10 cellular contexts compared by ENCODE assay signal in the genomic region with DNA sequence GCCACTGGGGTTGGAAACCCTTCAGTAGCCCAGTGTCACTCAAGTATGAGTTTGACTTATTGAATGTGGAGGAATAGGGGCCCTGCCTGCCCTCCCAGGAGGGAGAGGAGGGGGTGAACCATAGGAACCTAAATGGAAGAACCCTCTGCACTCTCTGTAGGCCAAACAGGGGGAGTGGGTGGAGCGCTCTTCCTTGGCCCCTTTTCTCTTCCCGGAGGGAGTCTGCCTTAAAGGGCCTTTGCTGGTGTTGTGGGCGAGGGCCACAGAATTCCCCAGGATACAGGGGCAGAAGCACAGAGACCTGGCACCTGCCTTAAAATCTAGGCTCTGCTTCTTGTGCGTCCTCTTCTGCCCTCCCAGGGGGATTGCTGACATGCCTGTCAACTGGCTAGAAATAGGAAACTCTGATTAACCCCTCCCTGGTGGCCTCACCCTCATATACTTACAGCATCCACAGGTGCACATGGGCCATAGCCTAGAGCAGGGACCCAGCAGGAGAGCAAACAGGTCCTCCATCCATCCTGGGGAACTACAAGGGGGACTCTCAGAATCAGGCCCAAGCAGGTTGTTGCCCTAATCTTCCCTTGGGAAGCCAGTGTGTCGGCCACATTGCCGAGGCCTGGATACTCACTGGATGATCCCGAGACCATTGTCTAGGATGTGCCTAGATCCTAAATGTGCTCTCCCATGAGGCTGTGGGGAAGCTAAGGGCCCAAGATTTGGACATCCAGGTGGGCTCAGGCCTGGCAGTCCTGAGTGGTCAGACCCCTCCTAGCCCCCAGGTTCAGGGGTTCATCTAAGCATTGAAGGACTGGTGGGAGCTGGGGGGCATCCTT. TPM values are rescaled to one million over a fixed set of nuclear protein-coding genes. Genes with fewer than 3 reads are reported as not detected.
DNase-seq lines count a peak whose midpoint lies in the region; ATAC-seq, FAIRE-seq and TF ChIP-seq lines count a peak whose summit lies in the region.
"Had no signal": no experiment of that assay in that cellular context is flagged by ENCODE, and none has a peak within 500 bp of the region (broad histone marks: within the 10 kb centered on the region; RNA-seq: fewer than 3 reads in every experiment).

No MANE protein-coding gene starts in this region.

- peaks cover 91% of the 10 kb centered on the region for H3K79me2 ChIP-seq in GM12878 (ENCODE audit: control insufficient read depth, insufficient read depth, low read length)
- peaks cover 84% of the 10 kb centered on the region for H3K79me2 ChIP-seq in HepG2 (ENCODE audit: insufficient read depth, low read length)

- no peak for TF ChIP-seq EP300 in GM12878 (IDR thresholded peaks at IDR 0.05; ENCODE audit: borderline replicate concordance in 1 of 2, control insufficient read depth in 1 of 2, low read depth in 2 of 2, low read length in 2 of 2)
- TF ChIP-seq EP300 in HepG2 (IDR thresholded peaks at IDR 0.05; ENCODE audit: low read depth in 2 of 2, low read length in 2 of 2) = no peak
- no peak for TF ChIP-seq EP300 in HepG2 (CRISPR knock-in tag; IDR thresholded peaks at IDR 0.05; ENCODE audit: borderline replicate concordance)
- TF ChIP-seq EP300 in suprapubic skin (IDR thresholded peaks at IDR 0.05) = no peak

- H2AFZ ChIP-seq in GM12878 (ENCODE audit: control insufficient read depth, low read depth, low read length) (no peak overlapping the region), HepG2 (ENCODE audit: low read length) (no peak overlapping the region)

- no peak for DNase-seq in T-helper 1 cell
- no peak for DNase-seq in GM12878 (ENCODE audit: low read depth, low spot score)
- DNase-seq in HepG2 (ENCODE audit: low spot score) = no peak
- no peak for DNase-seq in suprapubic skin (ENCODE audit: low spot score in 2 of 2)
- DNase-seq in activated effector memory CD4-positive, alpha-beta T cell treated with Interleukin-2 at 50 U/mL for 16 hours = no peak
- no peak for DNase-seq in urothelium cell line (ENCODE audit: low spot score)
- DNase-seq: 8988T had no signal

- H3K27me3 ChIP-seq in GM12878 (replicated peaks in 1 of 2; ENCODE audit: control insufficient read depth in 2 of 2, insufficient read depth in 2 of 2, low read length in 1 of 2) (no peaks in the 10 kb centered on the region), HepG2 (ENCODE audit: control insufficient read depth in 1 of 2, insufficient read depth in 2 of 2, low read length in 2 of 2) (no peaks in the 10 kb centered on the region), suprapubic skin (no peaks in the 10 kb centered on the region)

- H3K36me3 ChIP-seq in GM12878 (ENCODE audit: control insufficient read depth in 2 of 2, insufficient read depth in 2 of 2, low read length in 1 of 2) = no peaks in the 10 kb centered on the region
- peaks cover 26 to 45% of the 10 kb centered on the region in 2 experiments; a peak in 4 of 5 replicates for H3K36me3 ChIP-seq in HepG2 (replicated peaks in 1 of 2; ENCODE audit: control insufficient read depth in 1 of 2, insufficient read depth in 2 of 2, low read length in 2 of 2)
- peaks cover 14% of the 10 kb centered on the region for H3K36me3 ChIP-seq in suprapubic skin

- H3K36me3 Mint-ChIP-seq in T-helper 1 cell treated with Interleukin-12 subunit alpha and Interleukin-12 subunit beta and Interleukin-4 antibody, amounts not matched to agents 30 μg/mL and 1 μg/mL, for 36 hours (ENCODE audit: low read depth) = peaks cover 23% of the 10 kb centered on the region

- H3K4me1 ChIP-seq in GM12878 (ENCODE audit: control insufficient read depth, insufficient read depth, low read length) (peaks cover 54% of the 10 kb centered on the region), HepG2 (ENCODE audit: insufficient read depth, low read length) (peaks cover 44% of the 10 kb centered on the region), suprapubic skin (peaks cover 71% of the 10 kb centered on the region)

- H3K27ac ChIP-seq in GM12878 (ENCODE audit: control insufficient read depth, insufficient read depth) (peak overlapping the region; percentile 96), HepG2 (ENCODE audit: extremely low read length, insufficient read depth, low read length) (no peak overlapping the region), suprapubic skin (peak overlapping the region; percentile 99)

- H4K20me1 ChIP-seq in GM12878 (ENCODE audit: control insufficient read depth, insufficient read depth) (no peaks in the 10 kb centered on the region), HepG2 (ENCODE audit: insufficient read depth, low read length) (peaks cover 69% of the 10 kb centered on the region)

- TF ChIP-seq CTCF in GM12878 (IDR thresholded peaks at IDR 0.05 in 2 of 3, conservative IDR thresholded peaks at IDR 0.05 in 1 of 3; ENCODE audit: control insufficient read depth in 2 of 3, extremely low read depth in 1 of 3, insufficient read depth in 1 of 3, low read depth in 3 of 3, low read length in 3 of 3) (no peak), HepG2 (CRISPR knock-in tag; IDR thresholded peaks at IDR 0.05) (no peak), suprapubic skin (IDR thresholded peaks at IDR 0.05) (no peak)

- TF ChIP-seq RAD21 in GM12878 (IDR thresholded peaks at IDR 0.05; ENCODE audit: insufficient read depth, low read depth, low read length) (no peak), HepG2 (CRISPR knock-in tag; IDR thresholded peaks at IDR 0.05) (no peak)

- peak overlapping the region; percentile 99 for H3K9ac ChIP-seq in GM12878 (ENCODE audit: control insufficient read depth, insufficient read depth, low read length)
- peak overlapping the region; percentile 90; the same call in 1 of the 2 replicates for H3K9ac ChIP-seq in HepG2 (ENCODE audit: insufficient read depth, low read depth, low read length)

- FAIRE-seq in GM12878 (lab: Jason Lieb, UNC) (no peak), HepG2 (lab: Jason Lieb, UNC) (no peak), urothelium cell line (lab: Jason Lieb, UNC) (no peak)
- FAIRE-seq: islet of Langerhans had no signal

- SMC1A ChIA-PET in GM12878 (lab: Charles Lee; ENCODE audit: uncharacterized antibody, unreplicated experiment) = interaction anchor here (3.8 to 9.3 kb wide), 2 partner anchors 12 to 28 kb away, joined by 27 to 103 read pairs; no protein-coding TSS in a partner anchor

- CTCF ChIA-PET in GM12878 (lab: Yijun Ruan, JAX) (interaction anchor here (13.5 kb wide), 1 partner anchor 29 kb away, joined by 128 read pairs; no protein-coding TSS in a partner anchor), HepG2 (lab: Yijun Ruan, JAX; ENCODE audit: low intra/inter-chr PET ratio, low total read pairs) (no interaction called here)

- H3K4me3 Mint-ChIP-seq in T-helper 1 cell treated with Interleukin-12 subunit alpha and Interleukin-12 subunit beta and Interleukin-4 antibody, amounts not matched to agents 30 μg/mL and 1 μg/mL, for 36 hours = peak overlapping the region; percentile 95

- H3K9me3 ChIP-seq in GM12878 (replicated peaks; ENCODE audit: control insufficient read depth, insufficient read depth, low read length) = no peaks in the 10 kb centered on the region
- no peaks in the 10 kb centered on the region for H3K9me3 ChIP-seq in HepG2 (ENCODE audit: low read length)
- no peaks in the 10 kb centered on the region for H3K9me3 ChIP-seq in suprapubic skin

- POLR2A ChIA-PET in GM12878 (lab: Charles Lee) (interaction anchor here (0.6 to 14.1 kb wide), 5 partner anchors 8 to 66 kb away, joined by 3 to 151 read pairs (median 36); partner anchors contain the start of genes ARL3 and SFXN2), HepG2 (lab: Yijun Ruan, JAX) (interaction anchor here (1.0 to 4.1 kb wide), 3 partner anchors 12 to 18 kb away, joined by 3 to 86 read pairs (median 72); no protein-coding TSS in a partner anchor)

- 32% methylated on average over 7 of the region's 7 CpGs for WGBS in GM12878 (ENCODE audit: insufficient coverage, insufficient replicate concordance, low lambda C conversion rate, missing lambda C conversion rate)
- 85% methylated on average over 4 of the region's 7 CpGs for WGBS in HepG2 (ENCODE audit: low lambda C conversion rate)
- WGBS in suprapubic skin = 29% methylated on average over 6 of the region's 7 CpGs

- H3K27ac Mint-ChIP-seq in T-helper 1 cell treated with Interleukin-12 subunit alpha and Interleukin-12 subunit beta and Interleukin-4 antibody, amounts not matched to agents 30 μg/mL and 1 μg/mL, for 36 hours = peak overlapping the region; percentile 98

- RAD21 ChIA-PET in GM12878 (lab: Charles Lee; ENCODE audit: unreplicated experiment) = interaction anchor here (1.6 to 5.0 kb wide), 5 partner anchors 13 to 64 kb away, joined by 6 to 59 read pairs (median 35); partner anchors contain the start of genes ARL3 and SFXN2

- no peaks in the 10 kb centered on the region for H3K9me3 Mint-ChIP-seq in T-helper 1 cell treated with Interleukin-12 subunit alpha and Interleukin-12 subunit beta and Interleukin-4 antibody, amounts not matched to agents 30 μg/mL and 1 μg/mL, for 36 hours

- TF ChIP-seq POLR2A in GM12878 (IDR thresholded peaks at IDR 0.05; ENCODE audit: low read depth, low read length) (no peak; the same call in 1 of the 2 replicates), HepG2 (IDR thresholded peaks at IDR 0.05; ENCODE audit: insufficient read depth in 1 of 2, low read depth in 2 of 2, low read length in 2 of 2) (no peak), suprapubic skin (IDR thresholded peaks at IDR 0.05) (no peak)

- H3K27me3 Mint-ChIP-seq in T-helper 1 cell treated with Interleukin-12 subunit alpha and Interleukin-12 subunit beta and Interleukin-4 antibody, amounts not matched to agents 30 μg/mL and 1 μg/mL, for 36 hours (ENCODE audit: low read depth) = no peaks in the 10 kb centered on the region

- H3K4me1 Mint-ChIP-seq in T-helper 1 cell treated with Interleukin-12 subunit alpha and Interleukin-12 subunit beta and Interleukin-4 antibody, amounts not matched to agents 30 μg/mL and 1 μg/mL, for 36 hours (ENCODE audit: low read depth) = peaks cover 49% of the 10 kb centered on the region

- peak overlapping the region; percentile 98 for H3K4me2 ChIP-seq in GM12878 (ENCODE audit: control insufficient read depth, insufficient read depth)
- H3K4me2 ChIP-seq in HepG2 (ENCODE audit: low read depth, low read length) = peak overlapping the region; percentile 90

- in situ Hi-C loops in GM12878 (cut with MboI) = no loop called here
- in situ Hi-C loops in HepG2 (cut with HindIII; ENCODE audit: extremely low pct_ligation_motif_present, low pct_unique_long_range_greater_than_20kb) = no loop called here

- H3K4me3 ChIP-seq in GM12878 = peak overlapping the region; percentile 93
- H3K4me3 ChIP-seq in HepG2 (replicated peaks in 1 of 3; ENCODE audit: insufficient read depth in 1 of 3, low read depth in 2 of 3, low read length in 3 of 3) = peak overlapping the region; percentile 69 to 85 (median 82)
- H3K4me3 ChIP-seq in suprapubic skin = peak overlapping the region; percentile 73

- BruUV-seq in GM12878 (replicated peaks; lab: Mats Ljungman, UMichigan) (no TSS peak), HepG2 (replicated peaks; lab: Mats Ljungman, UMichigan) (no TSS peak)

- ATAC-seq in GM12878 (no peak), HepG2 (no peak), GM21515 (IDR thresholded peaks at IDR 0.05; ENCODE audit: unreplicated experiment) (no peak)

- intact Hi-C loops in GM12878 (cut with micrococcal nuclease; ENCODE audit: unreplicated experiment) (loop anchor here (2.0 to 10.0 kb wide), 3 partner anchors 65 to 547 kb away; partner anchors contain the start of genes NFKB2 and NT5C2), HepG2 (cut with micrococcal nuclease; ENCODE audit: unreplicated experiment) (loop anchor here (5.0 kb wide), 1 partner anchor 145 kb away; the partner anchor contains the start of genes ACTR1A and SUFU)

RNA-seq across cellular contexts. Expression of gene TRIM8, which starts 3.4 kb away (rescaled TPM):
- total RNA-seq in GM12878 (2013; cell fraction: nucleolus; rRNA removed) = 58.5 and 70.9 TPM in 2 replicates
- 18.7 and 19.0 TPM in 2 replicates for total RNA-seq in GM12878 (2014; rRNA removed)
- 13.5 and 15.9 TPM in 2 replicates for total RNA-seq in GM12878 (2014; rRNA removed; fragmentation: Illumina TruSeq; extraction: Trizol)
- 44.2 and 53.2 TPM in 2 replicates for total RNA-seq in GM12878 (2021)
- polyA plus RNA-seq in GM12878 (2011; ENCODE audit: low read depth) = 17.0 TPM
- 16.6 and 26.9 TPM in 2 replicates for polyA plus RNA-seq in GM12878 (2011; rRNA removed)
- polyA plus RNA-seq in GM12878 (2011; cell fraction: cytosol; rRNA removed) = 27.7 and 28.2 TPM in 2 replicates
- polyA plus RNA-seq in GM12878 (2011; cell fraction: nucleus; rRNA removed) = 52.8 and 58.6 TPM in 2 replicates
- polyA plus RNA-seq in GM12878 (2012) = 33.3 and 66.7 TPM in 2 replicates
- 9.9 and 22.4 TPM in 2 replicates for polyA plus RNA-seq in GM12878 (2014; fragmentation: Illumina TruSeq; extraction: Trizol)
- 1 to 10 TPM; 7.9 to 9.5 TPM for polyA plus RNA-seq in GM12878 (2014; fragmentation: Nextera tagmentation; extraction: Ambion mirVana)
- 33.5 and 37.5 TPM in 2 replicates for polyA plus RNA-seq in GM12878 (2014; rRNA removed)
- polyA plus RNA-seq in GM12878 (2016; fragmentation: Nextera tagmentation; extraction: Ambion mirVana) = 10 to 100 TPM; 27.3 to 27.6 TPM
- 15.7 and 25.1 TPM in 2 replicates for polyA minus RNA-seq in GM12878 (2011; rRNA and poly(A)+ RNA removed)
- polyA minus RNA-seq in GM12878 (2011; cell fraction: cytosol; rRNA and poly(A)+ RNA removed) = 13.5 and 20.3 TPM in 2 replicates
- polyA minus RNA-seq in GM12878 (2011; cell fraction: nucleus; rRNA and poly(A)+ RNA removed) = 18.7 and 35.3 TPM in 2 replicates
- total RNA-seq in HepG2 (2016; rRNA removed; fragmentation: Illumina TruSeq; extraction: Trizol) = 38.9 and 39.8 TPM in 2 replicates
- 13.4 and 13.6 TPM in 2 replicates for total RNA-seq in HepG2 (2016; cell fraction: cytosol; rRNA removed; fragmentation: Illumina TruSeq; extraction: Trizol; ENCODE audit: low read depth)
- 33.2 and 39.7 TPM in 2 replicates for total RNA-seq in HepG2 (2016; cell fraction: insoluble cytoplasmic fraction; rRNA removed; fragmentation: Illumina TruSeq; extraction: Trizol)
- 49.9 and 53.6 TPM in 2 replicates for total RNA-seq in HepG2 (2016; cell fraction: membrane; rRNA removed; fragmentation: Illumina TruSeq; extraction: Trizol)
- total RNA-seq in HepG2 (2016; cell fraction: nucleus; rRNA removed; fragmentation: Illumina TruSeq; extraction: Trizol) = 21.9 and 30.8 TPM in 2 replicates
- 66.5 and 84.1 TPM in 2 replicates for polyA plus RNA-seq in HepG2 (2011; rRNA removed)
- 62.9 and 70.1 TPM in 2 replicates for polyA plus RNA-seq in HepG2 (2011; cell fraction: cytosol; rRNA removed)
- polyA plus RNA-seq in HepG2 (2011; cell fraction: nucleus; rRNA removed) = 86.9 and 92.0 TPM in 2 replicates
- 98.0 and 117 TPM in 2 replicates for polyA plus RNA-seq in HepG2 (2012)
- 18.4 and 21.2 TPM in 2 replicates for polyA plus RNA-seq in HepG2 (2016; cell fraction: cytosol; fragmentation: Illumina TruSeq; extraction: Trizol; ENCODE audit: low read depth)
- polyA plus RNA-seq in HepG2 (2016; cell fraction: insoluble cytoplasmic fraction; fragmentation: Illumina TruSeq; extraction: Trizol; ENCODE audit: low read depth) = 51.6 and 70.7 TPM in 2 replicates
- polyA plus RNA-seq in HepG2 (2016; cell fraction: membrane; fragmentation: Illumina TruSeq; extraction: Trizol; ENCODE audit: low read depth) = 57.9 and 63.0 TPM in 2 replicates
- polyA plus RNA-seq in HepG2 (2016; cell fraction: nucleus; fragmentation: Illumina TruSeq; extraction: Trizol; ENCODE audit: insufficient read depth, low read depth) = 63.9 and 73.5 TPM in 2 replicates
- polyA minus RNA-seq in HepG2 (2011; rRNA and poly(A)+ RNA removed; ENCODE audit: low replicate concordance) = 23.8 and 82.1 TPM in 2 replicates
- 41.1 and 48.2 TPM in 2 replicates for polyA minus RNA-seq in HepG2 (2011; cell fraction: cytosol; rRNA and poly(A)+ RNA removed)
- 36.6 and 46.0 TPM in 2 replicates for polyA minus RNA-seq in HepG2 (2011; cell fraction: nucleus; rRNA and poly(A)+ RNA removed)
- total RNA-seq in suprapubic skin = 100 to 1,000 TPM in 2 of 4 donors, 10 to 100 TPM in 2; 73.1 to 113 (median 96.1) TPM
